Comparison of ENCODE assay signal across 8 cellular contexts in the genomic region with DNA sequence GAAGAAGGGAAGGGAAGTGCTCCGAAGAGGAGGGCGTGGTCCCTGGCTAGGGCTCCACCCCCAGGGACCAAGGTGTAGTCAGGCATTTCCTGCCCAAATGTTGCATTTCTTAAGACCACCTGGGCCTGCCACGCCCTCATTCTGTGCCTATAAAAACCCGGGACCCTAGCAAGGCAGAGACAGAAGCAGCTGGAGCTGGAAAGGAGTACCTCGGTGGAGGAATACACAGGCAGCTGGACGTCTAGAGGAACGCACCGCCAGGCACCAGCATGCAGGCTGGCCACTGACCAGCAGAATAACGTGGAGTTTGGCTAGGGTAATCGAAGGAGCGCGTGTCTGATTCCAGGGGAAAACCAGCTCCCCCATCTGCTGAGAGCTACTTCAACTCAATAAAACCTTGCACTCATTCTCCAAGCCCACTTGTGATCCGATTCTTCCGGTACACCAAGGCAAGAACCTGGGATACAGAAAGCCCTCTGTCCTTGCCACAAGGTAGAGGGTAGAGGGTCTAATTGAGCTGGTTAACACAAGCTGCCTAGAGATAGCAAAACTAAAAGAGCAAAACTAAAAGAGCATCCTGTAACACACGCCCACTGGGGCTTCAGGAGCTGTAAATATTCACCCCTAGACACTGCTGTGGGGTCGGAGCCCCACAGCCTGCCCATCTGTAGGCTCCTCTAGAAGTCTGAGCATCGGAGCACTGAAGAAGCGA. TPM values are rescaled to one million over a fixed set of nuclear protein-coding genes. Genes with fewer than 3 reads are reported as not detected.
A peak's percentile ranks its signal among the peaks of the same experiment; 100 is the strongest.
DNase-seq lines count a peak whose midpoint lies in the region; ATAC-seq and TF ChIP-seq lines count a peak whose summit lies in the region.

No MANE protein-coding gene starts in this region.

- intact Hi-C loops in Panc1 (cut with micrococcal nuclease; ENCODE audit: unreplicated experiment) = no loop called here

- H3K4me3 Mint-ChIP-seq in mesothelial cell of epicardium = peak overlapping the region; percentile 50

- WGBS in GM23248 (ENCODE audit: low coverage in 1 of 2, low lambda C conversion rate in 2 of 2, missing lambda C conversion rate in 2 of 2), 2 experiments = 27 to 34% methylated on average over 18 of the region's 18 CpGs

- H3K36me3 Mint-ChIP-seq in mesothelial cell of epicardium = no peaks in the 10 kb centered on the region

- no peaks in the 10 kb centered on the region for H3K79me2 ChIP-seq in GM23248 (ENCODE audit: insufficient read depth)

- no peaks in the 10 kb centered on the region for H3K9me3 ChIP-seq in GM23248 (ENCODE audit: low read depth)
- no peaks in the 10 kb centered on the region for H3K9me3 ChIP-seq in Panc1 (ENCODE audit: control insufficient read depth, insufficient read depth, low read depth, low read length)

- H3K4me3 ChIP-seq in GM23248 (peak overlapping the region; percentile 62), Panc1 (ENCODE audit: low read depth in 2 of 2, low read length in 2 of 2) (peak overlapping the region; percentile 28 to 41), coronary artery (peak overlapping the region; percentile 39)

- TF ChIP-seq CTCF in Panc1 (IDR thresholded peaks at IDR 0.05) = no peak
- no peak for TF ChIP-seq CTCF in coronary artery (IDR thresholded peaks at IDR 0.05)
- no peak for TF ChIP-seq CTCF in mesothelial cell of epicardium (IDR thresholded peaks at IDR 0.05; ENCODE audit: unreplicated experiment)

- no TSS peak for BruUV-seq in Panc1 (replicated peaks; lab: Mats Ljungman, UMichigan)

- no peak overlapping the region for H3K27ac ChIP-seq in GM23248
- peak overlapping the region; percentile 72 for H3K27ac ChIP-seq in Panc1 (ENCODE audit: low read length)
- no peak overlapping the region for H3K27ac ChIP-seq in coronary artery

- no peaks in the 10 kb centered on the region for H3K9me2 ChIP-seq in GM23248 (ENCODE audit: insufficient read depth)

- peak overlapping the region; percentile 93 for H2AFZ ChIP-seq in GM23248

- peaks cover 5% of the 10 kb centered on the region; the same call in 1 of the 2 replicates for H3K4me1 ChIP-seq in GM23248 (ENCODE audit: insufficient read depth)
- H3K4me1 ChIP-seq in Panc1 (ENCODE audit: control insufficient read depth, insufficient read depth, low read length) = peaks cover 12% of the 10 kb centered on the region

- H3K4me2 ChIP-seq in GM23248 (ENCODE audit: unreplicated experiment) = peak overlapping the region; percentile 43

- peaks cover 7% of the 10 kb centered on the region for H3K4me1 Mint-ChIP-seq in mesothelial cell of epicardium

- CTCF ChIA-PET in Panc1 (lab: Charles Lee) = no interaction called here

- POLR2A ChIA-PET in Panc1 (lab: Charles Lee) = interaction anchor here (0.6 kb wide), 1 partner anchor 31 kb away, joined by 3 read pairs; no protein-coding TSS in a partner anchor

- H3K27me3 ChIP-seq in GM23248 (replicated peaks; ENCODE audit: insufficient read depth) (no peaks in the 10 kb centered on the region), Panc1 (ENCODE audit: control insufficient read depth, insufficient read depth, low read length) (no peaks in the 10 kb centered on the region)

- 0 out of 2 replicates have a peak, but pooled peaks cover 1% of the 10 kb centered on the region for H3F3A ChIP-seq in GM23248 (ENCODE audit: insufficient read depth)

- peak; percentile 42 for DNase-seq in GM23248
- DNase-seq in Panc1 (ENCODE audit: low read depth, low spot score) = no peak
- no peak for DNase-seq in coronary artery (ENCODE audit: low spot score)
- DNase-seq in mesothelial cell of epicardium (ENCODE audit: low spot score in 2 of 2, unreplicated experiment in 2 of 2) = no peak
- no peak for DNase-seq in GDM1 (lab: John Stamatoyannopoulos, UW)

- in situ Hi-C loops in GM23248 (cut with MboI) (no loop called here), Panc1 (cut with HindIII; ENCODE audit: low pct_unique_long_range_greater_than_20kb, low sequenced_read_pairs) (no loop called here)

- H3K9ac ChIP-seq in GM23248 = peak overlapping the region; percentile 13; the same call in 1 of the 2 replicates

- no peaks in the 10 kb centered on the region for H3K27me3 Mint-ChIP-seq in mesothelial cell of epicardium (ENCODE audit: low read depth)

- no peaks in the 10 kb centered on the region for H4K20me1 ChIP-seq in GM23248 (ENCODE audit: insufficient read depth)

- H3K27ac Mint-ChIP-seq in mesothelial cell of epicardium = no peak overlapping the region

- H3K36me3 ChIP-seq in GM23248 (ENCODE audit: low read depth) (no peaks in the 10 kb centered on the region), Panc1 (ENCODE audit: control insufficient read depth, insufficient read depth, low read length) (no peaks in the 10 kb centered on the region)

- H3K9me3 Mint-ChIP-seq in mesothelial cell of epicardium = no peaks in the 10 kb centered on the region

- peak; percentile 88 for ATAC-seq in Panc1
- ATAC-seq in HG03354 (IDR thresholded peaks at IDR 0.05; ENCODE audit: poor library complexity, severe bottlenecking, unreplicated experiment) = no peak
- no peak for ATAC-seq in GM21619 (IDR thresholded peaks at IDR 0.05; ENCODE audit: unreplicated experiment)
- no peak for ATAC-seq in GM21390 (IDR thresholded peaks at IDR 0.05; ENCODE audit: unreplicated experiment)

RNA-seq across cellular contexts. Expression of gene CFL2, which starts 21.0 kb away (rescaled TPM):
- total RNA-seq in GM23248 (2014; rRNA removed; shearing (Covaris generic)) = 92.2 and 103 TPM in 2 replicates
- 183 and 185 TPM in 2 replicates for polyA plus RNA-seq in GM23248 (2016; fragmentation: Nextera tagmentation; extraction: Ambion mirVana)
- total RNA-seq in Panc1 (2021; ENCODE audit: unreplicated experiment) (79.7 TPM), mesothelial cell of epicardium (52.4 to 57.8 TPM (median 54.0 TPM) in 3 replicates)
- polyA plus RNA-seq in Panc1 (2012; ENCODE audit: insufficient read length) = 47.1 TPM
